Comparison of ENCODE assay signal across 26 cellular contexts in genomic region chr12:19925881-19926665, GRCh38.
"Had no signal": no experiment of that assay in that cellular context is flagged by ENCODE, and none has a peak within 500 bp of the region (broad histone marks: within the 10 kb centered on the region; RNA-seq: fewer than 3 reads in every experiment).

No MANE protein-coding gene starts in this region.

- DNase-seq: activated CD4-positive, alpha-beta T cell treated with anti-CD3 and anti-CD28 coated beads for 36 hours; activated CD4-positive, CD25-positive, alpha-beta regulatory T cell; activated CD8-positive, alpha-beta memory T cell treated with anti-CD3 and anti-CD28 coated beads, Interleukin-2, amount 10 ng/mL, durations not matched to agents 7 days and 5 days; activated CD8-positive, alpha-beta T cell treated with anti-CD3 and anti-CD28 coated beads, Interleukin-2, amount 10 ng/mL, durations not matched to agents 7 days and 5 days; activated naive CD4-positive, alpha-beta T cell; activated T-cell treated with anti-CD3 and anti-CD28 coated beads, Interleukin-2, amount 50 U/mL, for 48 hours; central memory CD4-positive, alpha-beta T cell; endodermal cell; foreskin keratinocyte; kidney glomerular epithelial cell; left lung; lower lobe of right lung; mesendoderm; ovary; right cardiac atrium; small intestine; stimulated activated CD4-positive, alpha-beta T cell treated with anti-CD3 and anti-CD28 coated beads, Interleukin-1b, Interleukin-23, amount 100 ng/mL, for 48 hours; stimulated activated CD4-positive, alpha-beta T cell treated with anti-CD3 and anti-CD28 coated beads, Interleukin-4, amount 100 ng/mL, for 4 hours; stimulated activated CD8-positive, alpha-beta memory T cell treated with anti-CD3 and anti-CD28 coated beads, Interleukin-4, amount 100 ng/mL, for 48 hours; stimulated activated naive CD8-positive, alpha-beta T cell treated with anti-CD3 and anti-CD28 coated beads, Interleukin-15, amount 100 ng/mL, for 72 hours; substantia nigra; upper lobe of left lung had no signal

- H3K27me3 ChIP-seq: breast epithelium, esophagus muscularis mucosa, foreskin keratinocyte, left lung, ovary, upper lobe of left lung had no signal

- H3K36me3 ChIP-seq: breast epithelium, esophagus muscularis mucosa, left lung, lower lobe of right lung, ovary, upper lobe of left lung had no signal

- H3K9me3 ChIP-seq: breast epithelium, esophagus muscularis mucosa, left lung, lower lobe of right lung, ovary, upper lobe of left lung had no signal

- H3K4me1 ChIP-seq: breast epithelium, foreskin keratinocyte, left lung, lower lobe of right lung, upper lobe of left lung had no signal

- ATAC-seq: activated CD4-positive, alpha-beta T cell treated with anti-CD3 and anti-CD28 coated beads for 36 hours; activated CD8-positive, alpha-beta memory T cell treated with anti-CD3 and anti-CD28 coated beads, Interleukin-2, amount 10 ng/mL, durations not matched to agents 7 days and 5 days; activated CD8-positive, alpha-beta T cell treated with anti-CD3 and anti-CD28 coated beads, Interleukin-2, amount 10 ng/mL, durations not matched to agents 7 days and 5 days; activated naive CD4-positive, alpha-beta T cell treated with anti-CD3 and anti-CD28 coated beads, Interleukin-2, amount 50 U/mL, for 72 hours; foreskin keratinocyte; left lung; lower lobe of right lung; right cardiac atrium; stimulated activated memory B cell treated with anti-CD40 and anti-IgM and Interleukin-4, amounts not matched to agents 10 μg/mL and 1 μg/mL and 100 μg/mL, for 72 hours; stimulated activated naive CD8-positive, alpha-beta T cell treated with anti-CD3 and anti-CD28 coated beads, Interleukin-15, amount 100 ng/mL, for 72 hours had no signal

- H3K4me3 ChIP-seq: breast epithelium, esophagus muscularis mucosa, left lung, lower lobe of right lung, ovary, upper lobe of left lung had no signal

- H3K27ac ChIP-seq: breast epithelium, esophagus muscularis mucosa, foreskin keratinocyte, left lung, lower lobe of right lung, ovary, upper lobe of left lung had no signal
